ENCODE assay signal across 8 cellular contexts in genomic region chr6:80457044-80457933, GRCh38.
A peak's percentile ranks its signal among the peaks of the same experiment; 100 is the strongest.
DNase-seq lines count a peak whose midpoint lies in the region; ATAC-seq and TF ChIP-seq lines count a peak whose summit lies in the region.

No MANE protein-coding gene starts in this region.

- WGBS in lung, 2 donors = 67 to 73% methylated on average over 5 of the region's 5 CpGs

- intact Hi-C loops in dorsolateral prefrontal cortex (cut with DNase I) = loop anchor here in 1 of 2 donors (10.0 kb wide), 1 partner anchor 252 kb away; no protein-coding TSS in a partner anchor

- peaks cover 8% of the 10 kb centered on the region for H3K36me3 Mint-ChIP-seq in type B pancreatic cell

- no peaks in the 10 kb centered on the region for H3K27me3 Mint-ChIP-seq in type B pancreatic cell

- H3K36me3 ChIP-seq in lung (ENCODE audit: control insufficient read depth in 2 of 2, insufficient read depth in 2 of 2, low read length in 2 of 2) = no peaks in the 10 kb centered on the region

- H3K4me1 ChIP-seq in lung (ENCODE audit: control insufficient read depth in 2 of 2, insufficient read depth in 2 of 2, low read length in 2 of 2) = peaks cover 0 to 7% of the 10 kb centered on the region in 2 donors

- peak; percentile 89 for ATAC-seq in lung (ENCODE audit: insufficient read depth, low FRiP score)

- CTCF ChIA-PET in AG04449 (lab: Yijun Ruan, JAX) = interaction anchor here (1.0 to 1.5 kb wide), 3 partner anchors 241 to 326 kb away, joined by 3 to 5 read pairs (median 3); no protein-coding TSS in a partner anchor

- H3K27me3 ChIP-seq in dorsolateral prefrontal cortex (no peaks in the 10 kb centered on the region), lung (ENCODE audit: control insufficient read depth, insufficient read depth) (no peaks in the 10 kb centered on the region)

- POLR2A ChIA-PET in AG04449 (lab: Yijun Ruan, JAX) = interaction anchor here (0.7 to 1.6 kb wide), 2 partner anchors 32 to 230 kb away, joined by 3 to 7 read pairs; no protein-coding TSS in a partner anchor

- H3K27ac Mint-ChIP-seq in type B pancreatic cell = no peak overlapping the region

- no peak for TF ChIP-seq POLR2A in NB4 (IDR thresholded peaks at IDR 0.05; ENCODE audit: extremely low read depth, insufficient read length)

- peaks cover 10% of the 10 kb centered on the region for H3K9me3 Mint-ChIP-seq in type B pancreatic cell

- DNase-seq in AG04449 (ENCODE audit: low read depth, low spot score) = peak; percentile 82
- DNase-seq in NB4 (ENCODE audit: low read depth) = peak; percentile 7
- DNase-seq in dorsolateral prefrontal cortex = peak in 9 of 10 donors; percentile 43 to 79 (median 61)
- peak; percentile 71 for DNase-seq in lung (ENCODE audit: low spot score)
- no peak for DNase-seq in activated CD8-positive, alpha-beta memory T cell treated with anti-CD3 and anti-CD28 coated beads, Interleukin-2, amount 50 U/mL, for 48 hours
- no peak for DNase-seq in GF-D8 (lab: John Stamatoyannopoulos, UW)
- DNase-seq in type B pancreatic cell (ENCODE audit: extremely low spot score, unreplicated experiment) = no peak
- no peak for DNase-seq in NOMO-1 treated with DMSO at 0.1 percent for 48 hours (lab: John Stamatoyannopoulos, UW; ENCODE audit: unreplicated experiment)

- no peak overlapping the region for H3K4me3 Mint-ChIP-seq in type B pancreatic cell

- peaks cover 36% of the 10 kb centered on the region for H3K4me1 Mint-ChIP-seq in type B pancreatic cell (ENCODE audit: unreplicated experiment)

- H3K27ac ChIP-seq in dorsolateral prefrontal cortex (no peak overlapping the region), lung (ENCODE audit: low read depth in 1 of 2, low read length in 1 of 2) (no peak overlapping the region)

- H3K4me3 ChIP-seq in AG04449 (ENCODE audit: low read depth, low read length) (no peak overlapping the region), NB4 (ENCODE audit: low read depth, low read length) (no peak overlapping the region), dorsolateral prefrontal cortex (no peak overlapping the region), lung (no peak overlapping the region)

- no peak for TF ChIP-seq CTCF in AG04449 (IDR thresholded peaks at IDR 0.05; ENCODE audit: insufficient read depth, low read length, missing control alignments)
- TF ChIP-seq CTCF in NB4 (IDR thresholded peaks at IDR 0.05; ENCODE audit: low read depth, low read length) = no peak
- TF ChIP-seq CTCF in dorsolateral prefrontal cortex (IDR thresholded peaks at IDR 0.05 in 54 of 56, conservative IDR thresholded peaks at IDR 0.05 in 2 of 56; ENCODE audit: low read depth in 1 of 56, partially characterized antibody in 56 of 56) = no peak
- no peak for TF ChIP-seq CTCF in lung (IDR thresholded peaks at IDR 0.05; ENCODE audit: control extremely low read depth, extremely low read depth)
- TF ChIP-seq CTCF in type B pancreatic cell (conservative IDR thresholded peaks at IDR 0.05) = no peak

- no peaks in the 10 kb centered on the region for H3K9me3 ChIP-seq in lung (ENCODE audit: control insufficient read depth in 2 of 2, insufficient read depth in 1 of 2, low read length in 1 of 2)

Comparison
In these comparisons a context has a peak if more than half of its experiments do, and no peak if none do; other contexts are left out.
1. DNase-seq: peak in AG04449 (single experiment), NB4 (single experiment), dorsolateral prefrontal cortex (9 of 10) and lung (single experiment); none in activated CD8-positive, alpha-beta memory T cell treated with anti-CD3 and anti-CD28 coated beads, Interleukin-2, amount 50 U/mL, for 48 hours (single experiment), GF-D8 (single experiment), type B pancreatic cell (single experiment) and NOMO-1 treated with DMSO at 0.1 percent for 48 hours (single experiment).